ENCODE assay signal across 21 cellular contexts in genomic region chr5:90899014-90899604, GRCh38.
A peak's percentile ranks its signal among the peaks of the same experiment; 100 is the strongest.
DNase-seq lines count a peak whose midpoint lies in the region; ATAC-seq, FAIRE-seq and TF ChIP-seq lines count a peak whose summit lies in the region.
"Had no signal": no experiment of that assay in that cellular context is flagged by ENCODE, and none has a peak within 500 bp of the region (broad histone marks: within the 10 kb centered on the region; RNA-seq: fewer than 3 reads in every experiment).

No MANE protein-coding gene starts in this region.

- TF ChIP-seq CTCF in Calu3 (IDR thresholded peaks at IDR 0.05; ENCODE audit: unreplicated experiment) (no peak), RWPE2 (IDR thresholded peaks at IDR 0.05; ENCODE audit: poor library complexity, severe bottlenecking) (no peak), HepG2 (CRISPR knock-in tag; IDR thresholded peaks at IDR 0.05) (no peak)

- no peak for TF ChIP-seq POLR2A in HepG2 (IDR thresholded peaks at IDR 0.05; ENCODE audit: insufficient read depth in 1 of 2, low read depth in 2 of 2, low read length in 2 of 2)

- no peak overlapping the region for H2AFZ ChIP-seq in HepG2 (ENCODE audit: low read length)

- H3K27me3 Mint-ChIP-seq in Calu3 (ENCODE audit: unreplicated experiment): no peaks in the 10 kb centered on the region
- peaks cover 2% of the 10 kb centered on the region for H3K27me3 Mint-ChIP-seq in activated T-cell treated with anti-CD3 and anti-CD28 coated beads, Interleukin-2, amount 50 U/mL, for 4 hours (ENCODE audit: low read depth)

- POLR2A ChIA-PET in HepG2 (lab: Yijun Ruan, JAX): interaction anchor here (1.9 kb wide), 1 partner anchor 484 kb away, joined by 6 read pairs; the partner anchor contains the start of gene ARRDC3

- H3K9ac ChIP-seq in HepG2 (ENCODE audit: insufficient read depth, low read depth, low read length): peak overlapping the region; percentile 45
- H3K9ac ChIP-seq: SK-N-SH had no signal

- H3K36me3 ChIP-seq in RWPE2 (ENCODE audit: low read depth): no peaks in the 10 kb centered on the region
- H3K36me3 ChIP-seq in HepG2 (replicated peaks in 1 of 2; ENCODE audit: control insufficient read depth in 1 of 2, insufficient read depth in 2 of 2, low read length in 2 of 2): no peaks in the 10 kb centered on the region
- H3K36me3 ChIP-seq in small intestine (ENCODE audit: control insufficient read depth in 2 of 2, insufficient read depth in 2 of 2, low read length in 2 of 2): no peaks in the 10 kb centered on the region
- H3K36me3 ChIP-seq: BE2C had no signal

- H4K20me1 ChIP-seq in HepG2 (ENCODE audit: insufficient read depth, low read length): no peaks in the 10 kb centered on the region

- H3K36me3 Mint-ChIP-seq in Calu3 (ENCODE audit: insufficient read depth, unreplicated experiment): no peaks in the 10 kb centered on the region
- no peaks in the 10 kb centered on the region for H3K36me3 Mint-ChIP-seq in activated T-cell treated with anti-CD3 and anti-CD28 coated beads, Interleukin-2, amount 50 U/mL, for 4 hours (ENCODE audit: insufficient read depth)
- H3K36me3 Mint-ChIP-seq: CD8-positive, alpha-beta memory T cell had no signal

- H3K79me2 ChIP-seq in HepG2 (ENCODE audit: insufficient read depth, low read length): no peaks in the 10 kb centered on the region

- H3K4me3 ChIP-seq in RWPE2 (ENCODE audit: severe bottlenecking) (no peak overlapping the region), HepG2 (replicated peaks in 1 of 3; ENCODE audit: insufficient read depth in 1 of 3, low read depth in 2 of 3, low read length in 3 of 3) (peak overlapping the region; percentile 6 to 36 (median 31); a peak in 3 of 6 replicates), small intestine (ENCODE audit: low read depth in 1 of 2, low read length in 2 of 2) (no peak overlapping the region)
- H3K4me3 ChIP-seq: K562 had no signal

- ATAC-seq in RWPE2 (ENCODE audit: low read depth): peak; percentile 36
- ATAC-seq in HepG2: peak; percentile 95
- no peak for ATAC-seq in GM18858 (IDR thresholded peaks at IDR 0.05; ENCODE audit: unreplicated experiment)
- ATAC-seq in activated T-cell treated with anti-CD3 and anti-CD28 coated beads, Interleukin-2, amount 50 U/mL, for 4 hours: no peak
- ATAC-seq: K562, Right ventricle myocardium inferior had no signal

- in situ Hi-C loops in HepG2 (cut with HindIII; ENCODE audit: extremely low pct_ligation_motif_present, low pct_unique_long_range_greater_than_20kb): no loop called here

- TF ChIP-seq EP300 in HepG2 (IDR thresholded peaks at IDR 0.05; ENCODE audit: low read depth in 2 of 2, low read length in 2 of 2) (peak in 1 of 2 experiments; percentile 62; a peak in 2 of 4 replicates), HepG2 (CRISPR knock-in tag; IDR thresholded peaks at IDR 0.05; ENCODE audit: borderline replicate concordance) (no peak)

- intact Hi-C loops in Calu3 (cut with micrococcal nuclease; ENCODE audit: unreplicated experiment) (no loop called here), HepG2 (cut with micrococcal nuclease; ENCODE audit: unreplicated experiment) (loop anchor here (1.0 to 2.0 kb wide), 2 partner anchors 16 to 32 kb away; no protein-coding TSS in a partner anchor)

- FAIRE-seq in HepG2 (lab: Jason Lieb, UNC) (peak; percentile 67), small intestine (lab: Jason Lieb, UNC) (peak; percentile 5)
- FAIRE-seq: GM12891, GM19239, K562 had no signal

- WGBS in HepG2 (ENCODE audit: low lambda C conversion rate): 0% methylated on average over 2 of the region's 2 CpGs
- 18 to 64% (median 56%) methylated on average over 2 of the region's 2 CpGs for WGBS in small intestine, 3 donors

- peaks cover 30% of the 10 kb centered on the region for H3K4me1 Mint-ChIP-seq in Calu3 (ENCODE audit: low read depth, unreplicated experiment)
- no peaks in the 10 kb centered on the region for H3K4me1 Mint-ChIP-seq in activated T-cell treated with anti-CD3 and anti-CD28 coated beads, Interleukin-2, amount 50 U/mL, for 4 hours (ENCODE audit: low read depth)
- H3K4me1 Mint-ChIP-seq: CD8-positive, alpha-beta memory T cell had no signal

- CTCF ChIA-PET in Calu3 (lab: Charles Lee): interaction anchor here (1.0 to 1.7 kb wide), 2 partner anchors 10 to 13 kb away, joined by 3 to 6 read pairs; no protein-coding TSS in a partner anchor
- CTCF ChIA-PET in HepG2 (lab: Yijun Ruan, JAX; ENCODE audit: low intra/inter-chr PET ratio, low total read pairs): no interaction called here

- H3K27ac ChIP-seq in RWPE2 (ENCODE audit: poor library complexity, severe bottlenecking) (peak overlapping the region; percentile 27), HepG2 (ENCODE audit: extremely low read length, insufficient read depth, low read length) (peak overlapping the region; percentile 82), small intestine (ENCODE audit: low read depth in 1 of 2, low read length in 1 of 2) (peak overlapping the region in 1 of 2 donors; percentile 53)
- H3K27ac ChIP-seq: HL-60 had no signal

- no TSS peak for BruUV-seq in Calu3 (replicated peaks; lab: Mats Ljungman, UMichigan)
- BruUV-seq in HepG2 (replicated peaks; lab: Mats Ljungman, UMichigan): no TSS peak

- H3K9me3 Mint-ChIP-seq in Calu3 (ENCODE audit: low read depth, unreplicated experiment): no peaks in the 10 kb centered on the region
- no peaks in the 10 kb centered on the region for H3K9me3 Mint-ChIP-seq in activated T-cell treated with anti-CD3 and anti-CD28 coated beads, Interleukin-2, amount 50 U/mL, for 4 hours
- H3K9me3 Mint-ChIP-seq: CD8-positive, alpha-beta memory T cell had no signal

- no peaks in the 10 kb centered on the region for H3K9me3 ChIP-seq in RWPE2 (ENCODE audit: severe bottlenecking)
- H3K9me3 ChIP-seq in HepG2 (ENCODE audit: low read length): no peaks in the 10 kb centered on the region
- no peaks in the 10 kb centered on the region for H3K9me3 ChIP-seq in small intestine (ENCODE audit: control insufficient read depth, low read depth)
- H3K9me3 ChIP-seq: BE2C, SK-N-SH had no signal

- H3K4me2 ChIP-seq in HepG2 (ENCODE audit: low read depth, low read length): peak overlapping the region; percentile 80
- H3K4me2 ChIP-seq: SK-N-SH had no signal

- TF ChIP-seq RAD21 in HepG2 (CRISPR knock-in tag; IDR thresholded peaks at IDR 0.05): no peak

- peaks cover 22% of the 10 kb centered on the region for H3K4me1 ChIP-seq in RWPE2 (ENCODE audit: insufficient read depth, poor library complexity, severe bottlenecking)
- peaks cover 65% of the 10 kb centered on the region for H3K4me1 ChIP-seq in HepG2 (ENCODE audit: insufficient read depth, low read length)
- H3K4me1 ChIP-seq in small intestine (ENCODE audit: control insufficient read depth in 2 of 2, insufficient read depth in 1 of 2, low read depth in 1 of 2, low read length in 1 of 2): peaks cover 3 to 8% of the 10 kb centered on the region in 2 donors
- H3K4me1 ChIP-seq: BE2C had no signal

- peak; percentile 23 for DNase-seq in Calu3
- DNase-seq in RWPE2 (ENCODE audit: low spot score): no peak
- peak; percentile 75 for DNase-seq in HepG2 (ENCODE audit: low spot score)
- DNase-seq in small intestine: peak; percentile 41
- DNase-seq in AG08395 (ENCODE audit: low spot score): no peak
- no peak for DNase-seq in activated T-cell treated with anti-CD3 and anti-CD28 coated beads, Interleukin-2, amount 50 U/mL, for 4 hours
- DNase-seq: BE2C; CD8-positive, alpha-beta memory T cell; NCI-H1092; NCI-H1694; NCI-H2107; NCI-H345; NCI-H69; NK-92 treated with Interleukin-12 subunit alpha and Interleukin-12 subunit beta, amount 100 ng/mL, for 24 hours; SK-N-SH had no signal

- peak overlapping the region; percentile 1 for H3K4me3 Mint-ChIP-seq in Calu3 (ENCODE audit: low read depth, unreplicated experiment)
- H3K4me3 Mint-ChIP-seq in activated T-cell treated with anti-CD3 and anti-CD28 coated beads, Interleukin-2, amount 50 U/mL, for 4 hours: no peak overlapping the region
- H3K4me3 Mint-ChIP-seq: CD8-positive, alpha-beta memory T cell had no signal

- H3K27ac Mint-ChIP-seq in Calu3 (ENCODE audit: unreplicated experiment): peak overlapping the region; percentile 24
- H3K27ac Mint-ChIP-seq: CD8-positive, alpha-beta memory T cell had no signal

- H3K27me3 ChIP-seq in RWPE2 (ENCODE audit: insufficient read depth, poor library complexity, severe bottlenecking) (no peaks in the 10 kb centered on the region), HepG2 (ENCODE audit: control insufficient read depth in 1 of 2, insufficient read depth in 2 of 2, low read length in 2 of 2) (no peaks in the 10 kb centered on the region), small intestine (ENCODE audit: control insufficient read depth in 2 of 2, insufficient read depth in 2 of 2, low read length in 2 of 2) (no peaks in the 10 kb centered on the region)
- H3K27me3 ChIP-seq: BE2C had no signal

TF ChIP-seq in HepG2, 621 proteins besides CTCF, POLR2A, EP300 and RAD21 (continues in another document):
- TF ChIP-seq ZNF263 (CRISPR knock-in tag; IDR thresholded peaks at IDR 0.05) (no peak), SETDB1 (CRISPR knock-in tag; IDR thresholded peaks at IDR 0.05; ENCODE audit: borderline replicate concordance) (no peak), ZSCAN9 (CRISPR knock-in tag; IDR thresholded peaks at IDR 0.05; ENCODE audit: borderline replicate concordance) (peak; percentile 22; the same call in 1 of the 2 replicates), NFIC (IDR thresholded peaks at IDR 0.05; ENCODE audit: low read length) (peak; percentile 85), NRL (CRISPR knock-in tag; IDR thresholded peaks at IDR 0.05; ENCODE audit: borderline replicate concordance) (no peak), YEATS4 (CRISPR knock-in tag; IDR thresholded peaks at IDR 0.05; ENCODE audit: borderline replicate concordance) (no peak)

Comparison
In these comparisons a context has a peak if more than half of its experiments do, and no peak if none do; other contexts are left out.
1. DNase-seq: peak in Calu3 (single experiment), HepG2 (single experiment) and small intestine (single experiment); none in RWPE2 (single experiment), AG08395 (single experiment) and activated T-cell treated with anti-CD3 and anti-CD28 coated beads, Interleukin-2, amount 50 U/mL, for 4 hours (single experiment).
2. ATAC-seq: peak in RWPE2 (single experiment) and HepG2 (single experiment); none in GM18858 (single experiment) and activated T-cell treated with anti-CD3 and anti-CD28 coated beads, Interleukin-2, amount 50 U/mL, for 4 hours (0 of 2).
3. H3K4me3 ChIP-seq: peak in HepG2 (3 of 3); none in RWPE2 (single experiment) and small intestine (0 of 2).